Comparison of ENCODE assay signal across 23 cellular contexts in genomic region chr6:5339757-5340156, GRCh38.
"Had no signal": no experiment of that assay in that cellular context is flagged by ENCODE, and none has a peak within 500 bp of the region (broad histone marks: within the 10 kb centered on the region; RNA-seq: fewer than 3 reads in every experiment).

No MANE protein-coding gene starts in this region.

- H3K9me3 Mint-ChIP-seq: activated CD4-positive, alpha-beta memory T cell treated with anti-CD3 and anti-CD28 coated beads, Interleukin-2, amount 10 ng/mL, durations not matched to agents 7 days and 5 days; activated CD4-positive, alpha-beta T cell treated with anti-CD3 and anti-CD28 coated beads, Interleukin-2, amount 10 ng/mL, durations not matched to agents 24 days and 14 days; activated naive CD4-positive, alpha-beta T cell treated with anti-CD3 and anti-CD28 coated beads for 36 hours; activated naive CD8-positive, alpha-beta T cell treated with anti-CD3 and anti-CD28 coated beads, Interleukin-2, amount 10 ng/mL, durations not matched to agents 7 days and 5 days; activated T-cell treated with anti-CD3 and anti-CD28 coated beads, Interleukin-2, amount 50 U/mL, for 72 hours; central memory CD8-positive, alpha-beta T cell; naive B cell had no signal

- H3K4me3 Mint-ChIP-seq: activated CD4-positive, alpha-beta memory T cell treated with anti-CD3 and anti-CD28 coated beads, Interleukin-2, amount 10 ng/mL, durations not matched to agents 7 days and 5 days; activated CD4-positive, alpha-beta T cell treated with anti-CD3 and anti-CD28 coated beads, Interleukin-2, amount 10 ng/mL, durations not matched to agents 24 days and 14 days; activated naive CD4-positive, alpha-beta T cell treated with anti-CD3 and anti-CD28 coated beads for 36 hours; activated naive CD8-positive, alpha-beta T cell treated with anti-CD3 and anti-CD28 coated beads, Interleukin-2, amount 10 ng/mL, durations not matched to agents 7 days and 5 days; activated T-cell treated with anti-CD3 and anti-CD28 coated beads, Interleukin-2, amount 50 U/mL, for 72 hours; naive B cell had no signal

- ATAC-seq: activated T-cell treated with anti-CD3 and anti-CD28 coated beads, Interleukin-2, amount 50 U/mL, for 72 hours; right cardiac atrium had no signal

- H3K27ac Mint-ChIP-seq: activated CD4-positive, alpha-beta memory T cell treated with anti-CD3 and anti-CD28 coated beads, Interleukin-2, amount 10 ng/mL, durations not matched to agents 7 days and 5 days; activated CD4-positive, alpha-beta T cell treated with anti-CD3 and anti-CD28 coated beads, Interleukin-2, amount 10 ng/mL, durations not matched to agents 24 days and 14 days; activated naive CD4-positive, alpha-beta T cell treated with anti-CD3 and anti-CD28 coated beads for 36 hours; activated naive CD8-positive, alpha-beta T cell treated with anti-CD3 and anti-CD28 coated beads, Interleukin-2, amount 10 ng/mL, durations not matched to agents 7 days and 5 days; activated T-cell treated with anti-CD3 and anti-CD28 coated beads, Interleukin-2, amount 50 U/mL, for 72 hours; naive B cell had no signal

- H3K27me3 Mint-ChIP-seq: activated CD4-positive, alpha-beta memory T cell treated with anti-CD3 and anti-CD28 coated beads, Interleukin-2, amount 10 ng/mL, durations not matched to agents 7 days and 5 days; activated CD4-positive, alpha-beta T cell treated with anti-CD3 and anti-CD28 coated beads, Interleukin-2, amount 10 ng/mL, durations not matched to agents 24 days and 14 days; activated naive CD8-positive, alpha-beta T cell treated with anti-CD3 and anti-CD28 coated beads, Interleukin-2, amount 10 ng/mL, durations not matched to agents 7 days and 5 days; central memory CD8-positive, alpha-beta T cell; naive B cell had no signal

- H3K36me3 ChIP-seq: breast epithelium, colonic mucosa, esophagus muscularis mucosa, vagina had no signal

- H3K9me3 ChIP-seq: breast epithelium, colonic mucosa, esophagus muscularis mucosa, vagina had no signal

- DNase-seq: activated CD4-positive, alpha-beta memory T cell treated with anti-CD3 and anti-CD28 coated beads, Interleukin-2, amount 10 ng/mL, durations not matched to agents 7 days and 5 days; activated CD4-positive, alpha-beta T cell treated with anti-CD3 and anti-CD28 coated beads, Interleukin-2, amount 10 ng/mL, durations not matched to agents 24 days and 14 days; activated effector memory CD4-positive, alpha-beta T cell treated with Interleukin-2 at 50 U/mL for 16 hours; activated naive CD4-positive, alpha-beta T cell treated with anti-CD3 and anti-CD28 coated beads for 36 hours; activated naive CD8-positive, alpha-beta T cell treated with anti-CD3 and anti-CD28 coated beads, Interleukin-2, amount 10 ng/mL, durations not matched to agents 7 days and 5 days; activated T-cell treated with anti-CD3 and anti-CD28 coated beads, Interleukin-2, amount 50 U/mL, for 72 hours; amniotic stem cell; colonic mucosa; dorsolateral prefrontal cortex; head of caudate nucleus; mesendoderm; naive B cell; nucleus accumbens; right cardiac atrium; stimulated activated CD4-positive, alpha-beta T cell treated with anti-CD3 and anti-CD28 coated beads, Interleukin-12 subunit alpha, Interleukin-12 subunit beta, amount 100 ng/mL, for 4 hours; T-helper 9 cell; trophoblast cell had no signal

- H3K4me3 ChIP-seq: breast epithelium, colonic mucosa, dorsolateral prefrontal cortex, esophagus muscularis mucosa, vagina had no signal

- H3K4me1 ChIP-seq: colonic mucosa had no signal

- FAIRE-seq: frontal cortex, islet of Langerhans had no signal
